In the genomic region with DNA sequence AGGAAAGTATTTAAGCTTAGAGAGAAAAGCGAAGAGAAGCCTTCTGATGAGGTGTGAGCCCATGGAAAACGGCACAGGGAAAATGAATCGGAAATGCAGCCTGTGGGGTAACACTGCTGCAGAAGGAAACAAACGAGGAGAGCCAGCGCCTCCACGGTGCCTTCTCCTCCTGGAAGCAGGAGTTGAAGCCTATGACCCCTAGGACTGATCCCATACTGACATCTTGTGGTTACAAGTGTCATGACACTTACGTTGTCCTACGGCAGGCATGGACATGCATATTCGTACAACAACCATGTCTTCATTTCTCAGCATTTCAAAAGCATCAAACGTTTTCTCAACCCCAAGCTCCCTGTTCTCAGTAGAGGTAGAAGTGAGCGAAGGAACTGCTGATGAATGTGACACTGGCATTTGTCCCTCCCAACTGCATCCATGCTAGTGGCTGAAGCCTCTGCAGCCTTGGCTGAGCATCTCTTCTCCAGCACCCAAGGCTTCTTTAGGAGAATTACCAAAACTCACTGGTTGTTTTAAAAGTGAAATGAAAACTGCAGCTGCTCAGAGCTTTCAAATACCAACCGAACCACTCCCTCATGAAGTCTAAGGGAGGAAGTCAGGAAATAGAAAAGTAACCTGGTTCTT, we compare ENCODE assay signal across 8 cellular contexts.
DNase-seq lines count a peak whose midpoint lies in the region; ATAC-seq and TF ChIP-seq lines count a peak whose summit lies in the region.

No MANE protein-coding gene starts in this region.

- H3K27ac ChIP-seq in DND-41 (ENCODE audit: low read length) (no peak overlapping the region), hepatocyte (no peak overlapping the region)

- H3K79me2 ChIP-seq in DND-41 (ENCODE audit: insufficient read depth, low read length), result no peaks in the 10 kb centered on the region
- peaks cover 4% of the 10 kb centered on the region; the same call in 1 of the 2 replicates for H3K79me2 ChIP-seq in Loucy (ENCODE audit: insufficient read depth, low read length)
- H3K79me2 ChIP-seq in hepatocyte, result peaks cover 3% of the 10 kb centered on the region

- H3K9me3 ChIP-seq in DND-41 (ENCODE audit: insufficient read depth, low read length, severe bottlenecking) (no peaks in the 10 kb centered on the region), Loucy (ENCODE audit: insufficient read depth, low read depth, low read length) (no peaks in the 10 kb centered on the region), hepatocyte (ENCODE audit: low read depth) (no peaks in the 10 kb centered on the region)

- intact Hi-C loops in activated T-helper 2 cell treated with anti-CD3 and anti-CD28 coated beads, Interferon-gamma antibody, Interleukin-2, Interleukin-4, amounts not matched to agents 10 μg/mL and 5 μg/mL and 100 μg/mL, durations not matched to agents 14 hours and 24 hours and 36 hours (cut with micrococcal nuclease), result loop anchor here (1.0 to 5.0 kb wide), 2 partner anchors 808 to 824 kb away; no protein-coding TSS in a partner anchor

- peaks cover 3% of the 10 kb centered on the region for H3K4me1 Mint-ChIP-seq in activated T-helper 2 cell treated with anti-CD3 and anti-CD28 coated beads, Interferon-gamma antibody, Interleukin-2, Interleukin-4, amounts not matched to agents 10 μg/mL and 5 μg/mL and 100 μg/mL, durations not matched to agents 14 hours and 24 hours and 36 hours (ENCODE audit: low read depth)

- 10% methylated on average over 12 of the region's 12 CpGs for WGBS in hepatocyte (ENCODE audit: low lambda C conversion rate, missing lambda C conversion rate)

- H3K36me3 Mint-ChIP-seq in activated T-helper 2 cell treated with anti-CD3 and anti-CD28 coated beads, Interferon-gamma antibody, Interleukin-2, Interleukin-4, amounts not matched to agents 10 μg/mL and 5 μg/mL and 100 μg/mL, durations not matched to agents 14 hours and 24 hours and 36 hours (ENCODE audit: low read depth), result no peaks in the 10 kb centered on the region

- H3K9me2 ChIP-seq in Loucy (replicated peaks; ENCODE audit: low read depth, low read length) (no peaks in the 10 kb centered on the region), hepatocyte (replicated peaks; ENCODE audit: insufficient read depth) (no peaks in the 10 kb centered on the region)

- H3K4me1 ChIP-seq in DND-41 (ENCODE audit: insufficient read depth, low read length) (no peaks in the 10 kb centered on the region), Loucy (ENCODE audit: insufficient read depth, low read length, poor library complexity, severe bottlenecking) (peaks cover 17% of the 10 kb centered on the region), hepatocyte (ENCODE audit: insufficient read depth) (peaks cover 5% of the 10 kb centered on the region)

- H3K27ac Mint-ChIP-seq in activated T-helper 2 cell treated with anti-CD3 and anti-CD28 coated beads, Interferon-gamma antibody, Interleukin-2, Interleukin-4, amounts not matched to agents 10 μg/mL and 5 μg/mL and 100 μg/mL, durations not matched to agents 14 hours and 24 hours and 36 hours, result no peak overlapping the region

- H4K20me1 ChIP-seq in DND-41 (ENCODE audit: insufficient read depth, low read length), result no peaks in the 10 kb centered on the region
- no peaks in the 10 kb centered on the region for H4K20me1 ChIP-seq in Loucy (ENCODE audit: insufficient read depth, low read length, poor library complexity, severe bottlenecking)
- H4K20me1 ChIP-seq in hepatocyte (ENCODE audit: insufficient read depth, poor library complexity, severe bottlenecking), result no peaks in the 10 kb centered on the region

- peak; percentile 97 for ATAC-seq in DND-41 (ENCODE audit: insufficient read depth, low read depth)
- peak; percentile 62 for ATAC-seq in GM21737 (IDR thresholded peaks at IDR 0.05; ENCODE audit: unreplicated experiment)

- peak; percentile 53 for DNase-seq in DND-41
- DNase-seq in RPMI7951 (ENCODE audit: low read depth), result peak; percentile 84
- peak; percentile 57 for DNase-seq in astrocyte of the cerebellum (ENCODE audit: low read depth)
- DNase-seq in hepatocyte (ENCODE audit: low spot score), result peak; percentile 86
- peak; percentile 39 for DNase-seq in retinal pigment epithelial cell (ENCODE audit: low read depth)
- no peak for DNase-seq in activated T-helper 2 cell treated with anti-CD3 and anti-CD28 coated beads, Interferon-gamma antibody, Interleukin-2, Interleukin-4, amounts not matched to agents 10 μg/mL and 5 μg/mL and 100 μg/mL, durations not matched to agents 14 hours and 24 hours and 36 hours (ENCODE audit: low spot score)

- in situ Hi-C loops in astrocyte of the cerebellum (cut with HindIII; ENCODE audit: low sequenced_read_pairs), result no loop called here

- H3K27me3 Mint-ChIP-seq in activated T-helper 2 cell treated with anti-CD3 and anti-CD28 coated beads, Interferon-gamma antibody, Interleukin-2, Interleukin-4, amounts not matched to agents 10 μg/mL and 5 μg/mL and 100 μg/mL, durations not matched to agents 14 hours and 24 hours and 36 hours (ENCODE audit: low read depth), result peaks cover 14% of the 10 kb centered on the region

- H3K36me3 ChIP-seq in DND-41 (ENCODE audit: insufficient read depth, low read length) (no peaks in the 10 kb centered on the region), Loucy (ENCODE audit: insufficient read depth, low read length) (no peaks in the 10 kb centered on the region), hepatocyte (replicated peaks; ENCODE audit: insufficient read depth, low read depth) (no peaks in the 10 kb centered on the region)

- no peak overlapping the region for H3K4me3 Mint-ChIP-seq in activated T-helper 2 cell treated with anti-CD3 and anti-CD28 coated beads, Interferon-gamma antibody, Interleukin-2, Interleukin-4, amounts not matched to agents 10 μg/mL and 5 μg/mL and 100 μg/mL, durations not matched to agents 14 hours and 24 hours and 36 hours (ENCODE audit: low read depth)

- H3K4me2 ChIP-seq in DND-41 (ENCODE audit: insufficient read depth, low read length) (no peak overlapping the region), Loucy (ENCODE audit: low read depth, low read length, poor library complexity, severe bottlenecking) (no peak overlapping the region), hepatocyte (peak overlapping the region; percentile 62)

- TF ChIP-seq CTCF in DND-41 (IDR thresholded peaks at IDR 0.05; ENCODE audit: borderline replicate concordance, extremely low read depth, low read length, poor library complexity, severe bottlenecking), result peak; percentile 94
- TF ChIP-seq CTCF in Loucy (conservative IDR thresholded peaks at IDR 0.05; ENCODE audit: low read length), result peak; percentile 91
- TF ChIP-seq CTCF in astrocyte of the cerebellum (IDR thresholded peaks at IDR 0.05; ENCODE audit: low read depth, low read length, missing control alignments), result peak; percentile 80
- TF ChIP-seq CTCF in hepatocyte (IDR thresholded peaks at IDR 0.05; ENCODE audit: poor library complexity), result peak; percentile 91
- peak; percentile 86 for TF ChIP-seq CTCF in retinal pigment epithelial cell (conservative IDR thresholded peaks at IDR 0.05; ENCODE audit: low read depth, low read length)

- no peaks in the 10 kb centered on the region for H3K9me3 Mint-ChIP-seq in activated T-helper 2 cell treated with anti-CD3 and anti-CD28 coated beads, Interferon-gamma antibody, Interleukin-2, Interleukin-4, amounts not matched to agents 10 μg/mL and 5 μg/mL and 100 μg/mL, durations not matched to agents 14 hours and 24 hours and 36 hours

- H3K4me3 ChIP-seq in DND-41 (ENCODE audit: low read depth in 1 of 2, low read length in 2 of 2) (no peak overlapping the region), Loucy (ENCODE audit: low read length, poor library complexity, severe bottlenecking) (no peak overlapping the region), astrocyte of the cerebellum (ENCODE audit: low read depth, low read length) (no peak overlapping the region), hepatocyte (no peak overlapping the region), retinal pigment epithelial cell (ENCODE audit: low read length) (no peak overlapping the region)

- H2AFZ ChIP-seq in DND-41 (ENCODE audit: low read depth, low read length) (no peak overlapping the region), Loucy (ENCODE audit: low read length) (no peak overlapping the region), hepatocyte (peak overlapping the region; percentile 7)

- no peak overlapping the region for H3K9ac ChIP-seq in DND-41 (ENCODE audit: low read depth, low read length)
- H3K9ac ChIP-seq in Loucy (ENCODE audit: low read depth, low read length, poor library complexity, severe bottlenecking), result peak overlapping the region; percentile 30

- no peaks in the 10 kb centered on the region for H3K27me3 ChIP-seq in DND-41 (ENCODE audit: insufficient read depth, low read length, poor library complexity)
- no peaks in the 10 kb centered on the region for H3K27me3 ChIP-seq in Loucy (ENCODE audit: insufficient read depth, low read length, poor library complexity, severe bottlenecking)
- H3K27me3 ChIP-seq in hepatocyte, result no peaks in the 10 kb centered on the region

- no peaks in the 10 kb centered on the region for H3F3A ChIP-seq in Loucy (ENCODE audit: low read depth)
